In genomic region chr4:135073389-135073788, GRCh38 we compare ENCODE assay signal across 9 cellular contexts.
"Had no signal": no experiment of that assay in that cellular context is flagged by ENCODE, and none has a peak within 500 bp of the region (broad histone marks: within the 10 kb centered on the region; RNA-seq: fewer than 3 reads in every experiment).

No MANE protein-coding gene starts in this region.

- H3K4me3 Mint-ChIP-seq: IgD-negative memory B cell had no signal

- H3K9ac ChIP-seq: KMS-11 had no signal

- DNase-seq: IMR-90, KBM-7, KG1 had no signal

- H3K4me2 ChIP-seq: KMS-11 had no signal

- H3K4me1 Mint-ChIP-seq: IgD-negative memory B cell had no signal

- H3K4me3 ChIP-seq: K562 had no signal

- H3K27ac ChIP-seq: HL-60, KMS-11 had no signal

- H3K27me3 Mint-ChIP-seq: IgD-negative memory B cell had no signal

- H3K27ac Mint-ChIP-seq: IgD-negative memory B cell had no signal

- ATAC-seq: HepG2, K562 had no signal

- FAIRE-seq: HepG2, HTR-8/SVneo, K562 had no signal
